ENCODE assay signal across 9 cellular contexts in genomic region chr11:45079943-45080719, GRCh38.
DNase-seq lines count a peak whose midpoint lies in the region; ATAC-seq and TF ChIP-seq lines count a peak whose summit lies in the region.
"Had no signal": no experiment of that assay in that cellular context is flagged by ENCODE, and none has a peak within 500 bp of the region (broad histone marks: within the 10 kb centered on the region; RNA-seq: fewer than 3 reads in every experiment).

No MANE protein-coding gene starts in this region.

- POLR2A ChIA-PET in activated CD8-positive, alpha-beta T cell treated with anti-CD3 and anti-CD28 coated beads, Interleukin-2, amount 10 ng/mL, durations not matched to agents 7 days and 5 days (lab: Charles Lee) = interaction anchor here (0.6 to 2.2 kb wide), 6 partner anchors 20 to 1912 kb away, joined by 3 to 9 read pairs (median 4); partner anchors contain the start of gene TP53I11
- POLR2A ChIA-PET in SK-N-SH (lab: Yijun Ruan, JAX) = no interaction called here

- peaks cover 6% of the 10 kb centered on the region for H3K36me3 Mint-ChIP-seq in activated CD8-positive, alpha-beta T cell treated with anti-CD3 and anti-CD28 coated beads, Interleukin-2, amount 10 ng/mL, durations not matched to agents 7 days and 5 days (ENCODE audit: low read depth)

- H3K79me2 ChIP-seq in SK-N-SH (ENCODE audit: insufficient read depth) = no peaks in the 10 kb centered on the region

- TF ChIP-seq CTCF in SK-N-SH (IDR thresholded peaks at IDR 0.05) = no peak
- TF ChIP-seq CTCF in gastrocnemius medialis (IDR thresholded peaks at IDR 0.05 in 4 of 5, conservative IDR thresholded peaks at IDR 0.05 in 1 of 5) = no peak

- H3K9ac ChIP-seq in SK-N-SH = no peak overlapping the region

- in situ Hi-C loops in gastrocnemius medialis (cut with MboI; ENCODE audit: low sequenced_read_pairs in 4 of 4) = no loop called here

- H3K9me3 ChIP-seq in KOPT-K1 (ENCODE audit: insufficient read depth, low read length, poor library complexity, severe bottlenecking) (peaks cover 11% of the 10 kb centered on the region), SK-N-SH (no peaks in the 10 kb centered on the region), gastrocnemius medialis (no peaks in the 10 kb centered on the region)

- TF ChIP-seq EP300 in SK-N-SH (IDR thresholded peaks at IDR 0.05; ENCODE audit: borderline replicate concordance in 1 of 2, low read depth in 1 of 2, low read length in 1 of 2) = no peak

- H4K20me1 ChIP-seq in SK-N-SH (ENCODE audit: insufficient read depth) = no peaks in the 10 kb centered on the region

- H3K9me3 Mint-ChIP-seq in activated CD8-positive, alpha-beta T cell treated with anti-CD3 and anti-CD28 coated beads, Interleukin-2, amount 10 ng/mL, durations not matched to agents 7 days and 5 days (ENCODE audit: insufficient read depth) = no peaks in the 10 kb centered on the region

- 68% methylated on average over 14 of the region's 16 CpGs for WGBS in SK-N-SH (ENCODE audit: low lambda C conversion rate)

- H3K4me2 ChIP-seq in SK-N-SH = no peak overlapping the region

- H3K9me2 ChIP-seq in SK-N-SH = no peaks in the 10 kb centered on the region

- intact Hi-C loops in left ventricle myocardium superior (cut with micrococcal nuclease) = no loop called here
- intact Hi-C loops in gastrocnemius medialis (cut with DNase I; ENCODE audit: low total_unique reads) = no loop called here

- CTCF ChIA-PET in activated CD8-positive, alpha-beta T cell treated with anti-CD3 and anti-CD28 coated beads, Interleukin-2, amount 10 ng/mL, durations not matched to agents 7 days and 5 days (lab: Charles Lee) = interaction anchor here (0.7 to 9.3 kb wide), 13 partner anchors 9 to 169 kb away, joined by 3 to 68 read pairs (median 4); partner anchors contain the start of gene TP53I11
- CTCF ChIA-PET in SK-N-SH (lab: Yijun Ruan, JAX) = interaction anchor here (0.5 to 3.6 kb wide), 8 partner anchors 8 to 575 kb away, joined by 3 to 15 read pairs (median 3); no protein-coding TSS in a partner anchor

- H3K27ac ChIP-seq in KOPT-K1 (ENCODE audit: low read depth, low read length, poor library complexity, severe bottlenecking) (peak overlapping the region; percentile 96), SK-N-SH (ENCODE audit: low read depth in 2 of 2, low read length in 1 of 2) (no peak overlapping the region), gastrocnemius medialis (no peak overlapping the region)
- H3K27ac ChIP-seq: epithelial cell of prostate had no signal

- no peaks in the 10 kb centered on the region for H3K36me3 ChIP-seq in KOPT-K1 (ENCODE audit: insufficient read depth, low read length)
- no peaks in the 10 kb centered on the region for H3K36me3 ChIP-seq in SK-N-SH (replicated peaks in 1 of 2; ENCODE audit: control insufficient read depth in 1 of 2, insufficient read depth in 2 of 2, low read length in 1 of 2)
- no peaks in the 10 kb centered on the region for H3K36me3 ChIP-seq in gastrocnemius medialis

- H3K27me3 ChIP-seq in SK-N-SH (ENCODE audit: insufficient read depth) (peaks cover 4% of the 10 kb centered on the region), gastrocnemius medialis (peaks cover 0 to 3% (median 0%) of the 10 kb centered on the region in 3 donors)

- H3K27ac Mint-ChIP-seq in activated CD8-positive, alpha-beta T cell treated with anti-CD3 and anti-CD28 coated beads, Interleukin-2, amount 10 ng/mL, durations not matched to agents 7 days and 5 days = peak overlapping the region; percentile 94

- ATAC-seq in GM18861 (IDR thresholded peaks at IDR 0.05; ENCODE audit: unreplicated experiment) (peak; percentile 49), left ventricle myocardium superior (peak; percentile 53), gastrocnemius medialis (no peak)
- ATAC-seq in activated CD8-positive, alpha-beta T cell treated with anti-CD3 and anti-CD28 coated beads, Interleukin-2, amount 10 ng/mL, durations not matched to agents 7 days and 5 days = peak; percentile 93
- ATAC-seq in stimulated activated naive CD8-positive, alpha-beta T cell treated with anti-CD3 and anti-CD28 coated beads, Interleukin-15, Interleukin-2, amounts not matched to agents 100 U/mL and 50 U/mL, for 24 hours = peak; percentile 83

- peaks cover 56% of the 10 kb centered on the region for H3K4me1 Mint-ChIP-seq in activated CD8-positive, alpha-beta T cell treated with anti-CD3 and anti-CD28 coated beads, Interleukin-2, amount 10 ng/mL, durations not matched to agents 7 days and 5 days (ENCODE audit: low read depth)

- H2AFZ ChIP-seq in SK-N-SH (ENCODE audit: low read depth) = no peak overlapping the region

- TF ChIP-seq POLR2A in gastrocnemius medialis (IDR thresholded peaks at IDR 0.05) = no peak

- H3K4me3 ChIP-seq in SK-N-SH (ENCODE audit: low read depth in 2 of 2, low read length in 1 of 2) (no peak overlapping the region), gastrocnemius medialis (no peak overlapping the region)

- no peaks in the 10 kb centered on the region for H3F3A ChIP-seq in SK-N-SH (replicated peaks; ENCODE audit: insufficient read depth)

- peaks cover 3% of the 10 kb centered on the region for H3K27me3 Mint-ChIP-seq in activated CD8-positive, alpha-beta T cell treated with anti-CD3 and anti-CD28 coated beads, Interleukin-2, amount 10 ng/mL, durations not matched to agents 7 days and 5 days (ENCODE audit: low read depth)

- peak; percentile 78 for DNase-seq in activated CD8-positive, alpha-beta T cell treated with anti-CD3 and anti-CD28 coated beads, Interleukin-2, amount 10 ng/mL, durations not matched to agents 7 days and 5 days
- peak; percentile 36 for DNase-seq in left ventricle myocardium superior
- DNase-seq in stimulated activated naive CD8-positive, alpha-beta T cell treated with anti-CD3 and anti-CD28 coated beads, Interleukin-15, Interleukin-2, amounts not matched to agents 100 U/mL and 50 U/mL, for 24 hours = peak; percentile 56
- no peak for DNase-seq in SK-N-SH
- DNase-seq in NCI-H1417 treated with DMSO at 0.1 percent for 48 hours (lab: John Stamatoyannopoulos, UW) = no peak
- no peak for DNase-seq in gastrocnemius medialis

- no peak for TF ChIP-seq RAD21 in SK-N-SH (IDR thresholded peaks at IDR 0.05; ENCODE audit: low read length)

- H3K4me1 ChIP-seq in SK-N-SH (ENCODE audit: control insufficient read depth in 1 of 2, insufficient read depth in 2 of 2, low read depth in 1 of 2, low read length in 1 of 2) (peaks cover 3 to 25% of the 10 kb centered on the region in 2 experiments; a peak in 2 of 4 replicates), gastrocnemius medialis (no peaks in the 10 kb centered on the region)

- H3K4me3 Mint-ChIP-seq in activated CD8-positive, alpha-beta T cell treated with anti-CD3 and anti-CD28 coated beads, Interleukin-2, amount 10 ng/mL, durations not matched to agents 7 days and 5 days = peak overlapping the region; percentile 45

TF ChIP-seq in SK-N-SH, 30 proteins besides CTCF, POLR2A, EP300 and RAD21:
- TF ChIP-seq IRF3 (IDR thresholded peaks at IDR 0.05; ENCODE audit: low read depth, low read length) (no peak), JUND (IDR thresholded peaks at IDR 0.05) (no peak), USF1 (IDR thresholded peaks at IDR 0.05; ENCODE audit: borderline replicate concordance, low read depth) (no peak), NRF1 (IDR thresholded peaks at IDR 0.05; ENCODE audit: low read depth, low read length) (no peak), EZH2phosphoT487 (IDR thresholded peaks at IDR 0.05; ENCODE audit: borderline replicate concordance, low read depth) (no peak), ZBTB33 (IDR thresholded peaks at IDR 0.05; ENCODE audit: borderline replicate concordance, low read depth) (no peak), FOXM1 (IDR thresholded peaks at IDR 0.05; ENCODE audit: low read depth) (no peak), USF2 (IDR thresholded peaks at IDR 0.05; ENCODE audit: borderline replicate concordance, low read depth, low read length) (no peak)

Comparison
In these comparisons a context has a peak if more than half of its experiments do, and no peak if none do; other contexts are left out.
1. ATAC-seq: peak in GM18861 (single experiment), activated CD8-positive, alpha-beta T cell treated with anti-CD3 and anti-CD28 coated beads, Interleukin-2, amount 10 ng/mL, durations not matched to agents 7 days and 5 days (single experiment), left ventricle myocardium superior (single experiment) and stimulated activated naive CD8-positive, alpha-beta T cell treated with anti-CD3 and anti-CD28 coated beads, Interleukin-15, Interleukin-2, amounts not matched to agents 100 U/mL and 50 U/mL, for 24 hours (single experiment); none in gastrocnemius medialis (0 of 2).
2. DNase-seq: peak in activated CD8-positive, alpha-beta T cell treated with anti-CD3 and anti-CD28 coated beads, Interleukin-2, amount 10 ng/mL, durations not matched to agents 7 days and 5 days (single experiment), left ventricle myocardium superior (single experiment) and stimulated activated naive CD8-positive, alpha-beta T cell treated with anti-CD3 and anti-CD28 coated beads, Interleukin-15, Interleukin-2, amounts not matched to agents 100 U/mL and 50 U/mL, for 24 hours (single experiment); none in SK-N-SH (single experiment), NCI-H1417 treated with DMSO at 0.1 percent for 48 hours (single experiment) and gastrocnemius medialis (0 of 2).